In the genomic region with DNA sequence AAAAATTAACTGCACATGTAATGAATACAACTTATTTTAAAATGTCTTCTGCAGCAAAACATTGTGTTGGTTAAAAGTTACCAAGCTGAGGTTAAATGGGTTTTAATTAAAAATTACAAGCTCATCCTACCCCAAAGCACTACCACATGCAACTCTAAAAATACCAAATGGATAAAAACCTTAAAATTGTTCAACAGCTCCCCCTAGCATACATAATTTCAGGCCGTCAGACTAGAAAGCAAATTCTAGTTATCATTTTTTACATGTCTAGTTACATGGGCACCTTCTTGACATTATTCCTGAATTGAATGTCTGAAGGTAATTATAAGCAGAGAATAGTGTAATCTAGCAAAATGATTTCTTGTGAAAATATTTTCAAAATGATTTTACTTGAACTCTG, we compare ENCODE assay signal across 8 cellular contexts.
DNase-seq lines count a peak whose midpoint lies in the region; ATAC-seq and TF ChIP-seq lines count a peak whose summit lies in the region.

No MANE protein-coding gene starts in this region.

- H3K4me1 ChIP-seq in heart right ventricle (peaks cover 8 to 38% (median 31%) of the 10 kb centered on the region in 9 donors), vagina (peaks cover 34% of the 10 kb centered on the region)

- no peak for DNase-seq in AG04450 (ENCODE audit: low read depth, low spot score)
- DNase-seq in KBM-7, result peak; percentile 37
- no peak for DNase-seq in SK-N-MC (ENCODE audit: low read depth, low spot score)
- DNase-seq in heart right ventricle, result no peak
- DNase-seq in vagina (ENCODE audit: extremely low spot score in 2 of 2), result no peak
- no peak for DNase-seq in NCI-H1930 (lab: John Stamatoyannopoulos, UW)

- peak overlapping the region; percentile 43 for H3K9ac ChIP-seq in SK-N-MC (ENCODE audit: insufficient read length)

- ATAC-seq in heart right ventricle (peak in 5 of 8 donors; percentile 56 to 66 (median 59)), GM21825 (IDR thresholded peaks at IDR 0.05; ENCODE audit: unreplicated experiment) (no peak), GM18511 (IDR thresholded peaks at IDR 0.05; ENCODE audit: unreplicated experiment) (no peak)

- H3K27ac ChIP-seq in AG04450 (ENCODE audit: low read depth, low read length) (no peak overlapping the region), SK-N-MC (peak overlapping the region; percentile 93), heart right ventricle (peak overlapping the region in 6 of 10 donors; percentile 37 to 74 (median 56)), vagina (peak overlapping the region; percentile 80)

- H3K27me3 ChIP-seq in AG04450 (ENCODE audit: control insufficient read depth, insufficient read depth, low read length) (no peaks in the 10 kb centered on the region), heart right ventricle (no peaks in the 10 kb centered on the region), vagina (no peaks in the 10 kb centered on the region)

- no peak for TF ChIP-seq POLR2A in vagina (IDR thresholded peaks at IDR 0.05)

- H3K36me3 ChIP-seq in SK-N-MC (ENCODE audit: insufficient read depth, low read length), result no peaks in the 10 kb centered on the region
- peaks cover 0 to 11% (median 0%) of the 10 kb centered on the region in 9 donors for H3K36me3 ChIP-seq in heart right ventricle
- no peaks in the 10 kb centered on the region for H3K36me3 ChIP-seq in vagina

- no peak overlapping the region for H3K4me3 ChIP-seq in AG04450 (ENCODE audit: low read depth, low read length)
- H3K4me3 ChIP-seq in SK-N-MC, result peak overlapping the region; percentile 55
- no peak overlapping the region for H3K4me3 ChIP-seq in heart right ventricle
- no peak overlapping the region for H3K4me3 ChIP-seq in vagina

- in situ Hi-C loops in KBM-7 (cut with MboI; ENCODE audit: low pct_unique_long_range_greater_than_20kb, low sequenced_read_pairs), result no loop called here

- 15% methylated on average over 1 of the region's 1 CpG for WGBS in heart right ventricle, 2 donors

- H3K9me3 ChIP-seq in AG04450 (ENCODE audit: control insufficient read depth, insufficient read depth, low read length) (no peaks in the 10 kb centered on the region), SK-N-MC (ENCODE audit: low read depth, low read length) (no peaks in the 10 kb centered on the region), heart right ventricle (no peaks in the 10 kb centered on the region), vagina (no peaks in the 10 kb centered on the region)

- peak; percentile 56 for TF ChIP-seq CTCF in AG04450 (IDR thresholded peaks at IDR 0.05; ENCODE audit: low read depth, low read length)
- peak; percentile 23 to 78 (median 68) for TF ChIP-seq CTCF in heart right ventricle (IDR thresholded peaks at IDR 0.05)
- TF ChIP-seq CTCF in vagina (IDR thresholded peaks at IDR 0.05), result peak; percentile 26 to 33 (median 28)

- intact Hi-C loops in heart right ventricle (cut with DNase I), result loop anchor here in 9 of 10 donors (1.0 to 10.0 kb wide), 17 partner anchors 71 to 489 kb away; a partner anchor contains a TSS
- intact Hi-C loops in vagina (cut with DNase I), result loop anchor here (5.0 to 10.0 kb wide), 2 partner anchors 101 to 176 kb away; a partner anchor contains a TSS

- POLR2A ChIA-PET in AG04450 (lab: Yijun Ruan, JAX), result interaction anchor here (0.7 kb wide), 1 partner anchor 176 kb away, joined by 3 read pairs; a partner anchor contains a TSS

- CTCF ChIA-PET in AG04450 (lab: Charles Lee), result interaction anchor here (0.9 to 1.9 kb wide), 8 partner anchors 9 to 492 kb away, joined by 3 to 10 read pairs (median 6); a partner anchor contains a TSS

Comparison
In these comparisons a context has a peak if more than half of its experiments do, and no peak if none do; other contexts are left out.
1. ATAC-seq: peak in heart right ventricle (5 of 8); none in GM21825 (single experiment) and GM18511 (single experiment).
2. Peak in every context shown above with its lines, with median percentiles within 50 percentile points of each other: CTCF ChIP-seq.